In the genomic region with DNA sequence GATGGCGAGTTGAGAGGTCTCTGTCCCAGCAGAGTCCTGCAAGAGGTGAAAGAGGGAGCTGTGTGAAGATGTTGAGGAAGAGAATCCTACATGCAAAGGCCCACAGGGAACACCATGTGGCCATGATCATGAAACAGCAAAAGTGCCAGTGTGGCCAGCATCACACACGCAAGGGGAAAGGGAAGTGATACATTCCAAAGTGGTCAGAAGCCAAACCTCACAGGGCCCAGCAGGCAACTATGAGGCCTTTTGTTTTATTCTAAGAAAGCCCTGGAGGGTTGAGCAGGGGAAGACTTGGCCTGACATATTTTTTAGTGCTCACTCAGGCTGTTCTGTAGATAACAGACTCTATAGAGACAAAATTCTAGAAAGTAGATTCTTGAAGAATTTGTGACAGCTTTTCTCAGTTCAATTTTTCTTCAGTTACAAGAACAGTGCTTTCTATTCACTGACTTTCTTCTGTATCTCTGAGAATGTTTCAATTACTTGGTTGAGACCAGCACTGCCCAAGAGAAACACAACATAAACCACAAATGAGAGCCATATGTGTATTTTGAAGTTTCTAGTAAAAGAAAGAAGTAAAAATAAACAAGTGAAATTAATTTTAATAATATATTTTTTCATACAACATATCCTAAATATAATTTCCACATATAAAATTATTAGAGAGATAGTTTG, we compare ENCODE assay signal across 13 cellular contexts.
A peak's percentile ranks its signal among the peaks of the same experiment; 100 is the strongest.
DNase-seq lines count a peak whose midpoint lies in the region; ATAC-seq, FAIRE-seq and TF ChIP-seq lines count a peak whose summit lies in the region.
"Had no signal": no experiment of that assay in that cellular context is flagged by ENCODE, and none has a peak within 500 bp of the region (broad histone marks: within the 10 kb centered on the region; RNA-seq: fewer than 3 reads in every experiment).

No MANE protein-coding gene starts in this region.

- H3K4ac ChIP-seq in mesenchymal stem cell (ENCODE audit: low read depth in 1 of 2, low read length in 2 of 2) (no peak overlapping the region), neuronal stem cell (ENCODE audit: low read length) (no peak overlapping the region)

- H3K23ac ChIP-seq in mesenchymal stem cell (ENCODE audit: low read length in 2 of 2): peak overlapping the region in 1 of 2 experiments; percentile 40
- no peak overlapping the region for H3K23ac ChIP-seq in neuronal stem cell (ENCODE audit: low read depth, low read length, poor library complexity)

- H3K27ac ChIP-seq in adrenal gland: no peak overlapping the region
- H3K27ac ChIP-seq in mesenchymal stem cell (ENCODE audit: low read length, poor library complexity, severe bottlenecking): no peak overlapping the region
- no peak overlapping the region for H3K27ac ChIP-seq in neuronal stem cell (replicated peaks; ENCODE audit: low read length)

- no peak for TF ChIP-seq CTCF in adrenal gland (IDR thresholded peaks at IDR 0.05)

- H3K18ac ChIP-seq in mesenchymal stem cell (ENCODE audit: low read depth in 1 of 2, low read length in 2 of 2) (no peak overlapping the region), neuronal stem cell (ENCODE audit: low read length) (no peak overlapping the region)

- H2AFZ ChIP-seq in mesenchymal stem cell (ENCODE audit: low read depth, low read length): no peak overlapping the region
- no peak overlapping the region for H2AFZ ChIP-seq in neuronal stem cell (ENCODE audit: low read length)

- FAIRE-seq in GM19239 (lab: Jason Lieb, UNC): no peak

- no peaks in the 10 kb centered on the region for H3K4me1 ChIP-seq in adrenal gland (replicated peaks in 1 of 2)
- H3K4me1 ChIP-seq in mesenchymal stem cell (ENCODE audit: control insufficient read depth, insufficient read depth, low read depth, low read length): peaks cover 1% of the 10 kb centered on the region
- H3K4me1 ChIP-seq in neuronal stem cell (ENCODE audit: control insufficient read depth in 2 of 2, insufficient read depth in 1 of 2, low read depth in 1 of 2, low read length in 2 of 2): peaks cover 0 to 9% of the 10 kb centered on the region in 2 donors
- H3K4me1 ChIP-seq: ascending aorta had no signal

- H3K4me2 ChIP-seq in mesenchymal stem cell (ENCODE audit: low read length, poor library complexity, severe bottlenecking) (no peak overlapping the region), neuronal stem cell (ENCODE audit: insufficient read depth, low read length, poor library complexity, severe bottlenecking) (no peak overlapping the region)

- H2BK15ac ChIP-seq in mesenchymal stem cell (ENCODE audit: low read depth, poor library complexity, severe bottlenecking): no peak overlapping the region
- H2BK15ac ChIP-seq in neuronal stem cell (ENCODE audit: low read length): no peak overlapping the region

- intact Hi-C loops in adrenal gland (cut with DNase I): no loop called here

- H3K4me3 ChIP-seq in adrenal gland: no peak overlapping the region
- H3K4me3 ChIP-seq in mesenchymal stem cell (ENCODE audit: insufficient read depth in 1 of 2, low read depth in 1 of 2, low read length in 2 of 2): no peak overlapping the region
- H3K4me3 ChIP-seq in neuronal stem cell (ENCODE audit: low read length in 2 of 2): no peak overlapping the region
- H3K4me3 ChIP-seq: ascending aorta had no signal

- no peaks in the 10 kb centered on the region for H3K9me3 ChIP-seq in adrenal gland (replicated peaks in 1 of 3)
- H3K9me3 ChIP-seq in mesenchymal stem cell (ENCODE audit: control insufficient read depth, low read length): peaks cover 6% of the 10 kb centered on the region
- no peaks in the 10 kb centered on the region for H3K9me3 ChIP-seq in neuronal stem cell (replicated peaks in 1 of 2; ENCODE audit: control insufficient read depth in 2 of 2, insufficient read depth in 1 of 2, low read depth in 1 of 2, low read length in 2 of 2)
- H3K9me3 ChIP-seq: ascending aorta had no signal

- WGBS in adrenal gland, 4 donors: 61 to 80% (median 69%) methylated on average over 2 of the region's 2 CpGs
- WGBS in mesenchymal stem cell: 64% methylated on average over 2 of the region's 2 CpGs
- WGBS in neuronal stem cell (ENCODE audit: extremely low coverage in 2 of 2, insufficient read length in 2 of 2, insufficient replicate concordance in 1 of 2), 2 donors: no CpG with 5 or more reads among the region's 2 CpGs

- peak; percentile 44 for ATAC-seq in HG03103 (IDR thresholded peaks at IDR 0.05; ENCODE audit: low read depth, unreplicated experiment)
- ATAC-seq in stimulated activated naive CD8-positive, alpha-beta T cell treated with anti-CD3 and anti-CD28 coated beads, Interleukin-15, Interleukin-2, amounts not matched to agents 100 U/mL and 50 U/mL, for 24 hours: no peak
- ATAC-seq: natural killer cell had no signal

- H2AK5ac ChIP-seq in mesenchymal stem cell (ENCODE audit: low read length, severe bottlenecking): no peak overlapping the region
- no peak overlapping the region for H2AK5ac ChIP-seq in neuronal stem cell (ENCODE audit: low read depth, low read length)

- TF ChIP-seq POLR2A in adrenal gland (IDR thresholded peaks at IDR 0.05) (no peak), erythroblast (IDR thresholded peaks at IDR 0.05; ENCODE audit: low read length) (no peak)

- no peaks in the 10 kb centered on the region for H3K36me3 ChIP-seq in adrenal gland (replicated peaks in 1 of 2)
- H3K36me3 ChIP-seq in mesenchymal stem cell (ENCODE audit: control insufficient read depth in 1 of 2, insufficient read depth in 2 of 2, low read depth in 1 of 2, low read length in 2 of 2): no peaks in the 10 kb centered on the region
- no peaks in the 10 kb centered on the region for H3K36me3 ChIP-seq in neuronal stem cell (replicated peaks in 1 of 2; ENCODE audit: control insufficient read depth in 2 of 2, insufficient read depth in 2 of 2, low read length in 2 of 2)
- H3K36me3 ChIP-seq: ascending aorta had no signal

- no peak overlapping the region for H4K8ac ChIP-seq in mesenchymal stem cell (ENCODE audit: low read length)
- no peak overlapping the region for H4K8ac ChIP-seq in neuronal stem cell (ENCODE audit: low read depth, low read length)

- H2BK5ac ChIP-seq in mesenchymal stem cell (ENCODE audit: low read depth, low read length, poor library complexity, severe bottlenecking) (no peak overlapping the region), neuronal stem cell (ENCODE audit: low read length) (no peak overlapping the region)

- H4K91ac ChIP-seq in mesenchymal stem cell (ENCODE audit: low read length) (no peak overlapping the region), neuronal stem cell (ENCODE audit: low read depth, low read length, poor library complexity) (no peak overlapping the region)

- H3K79me1 ChIP-seq in mesenchymal stem cell (replicated peaks; ENCODE audit: low read length, poor library complexity, severe bottlenecking) (no peaks in the 10 kb centered on the region), neuronal stem cell (ENCODE audit: low read depth, low read length) (no peaks in the 10 kb centered on the region)

- H3K14ac ChIP-seq in mesenchymal stem cell (ENCODE audit: low read length in 2 of 2): peak overlapping the region in 1 of 2 experiments; percentile 77
- H3K14ac ChIP-seq in neuronal stem cell (ENCODE audit: low read length): no peak overlapping the region

- H3K9ac ChIP-seq in mesenchymal stem cell (ENCODE audit: low read length) (no peak overlapping the region), neuronal stem cell (ENCODE audit: low read depth, low read length, poor library complexity) (no peak overlapping the region)

- H3K27me3 ChIP-seq in adrenal gland (no peaks in the 10 kb centered on the region), mesenchymal stem cell (ENCODE audit: control insufficient read depth in 1 of 2, insufficient read depth in 1 of 2, low read length in 2 of 2) (no peaks in the 10 kb centered on the region), neuronal stem cell (ENCODE audit: control insufficient read depth in 3 of 3, insufficient read depth in 3 of 3, low read depth in 1 of 3, low read length in 3 of 3) (peaks cover 0 to 3% (median 0%) of the 10 kb centered on the region in 3 experiments)
- H3K27me3 ChIP-seq: ascending aorta had no signal

- H2BK12ac ChIP-seq in mesenchymal stem cell (ENCODE audit: low read length in 2 of 2) (no peak overlapping the region), neuronal stem cell (ENCODE audit: low read length) (no peak overlapping the region)

- H2BK120ac ChIP-seq in mesenchymal stem cell (ENCODE audit: low read depth, low read length): no peak overlapping the region
- H2BK120ac ChIP-seq in neuronal stem cell (ENCODE audit: low read depth, low read length): no peak overlapping the region

- DNase-seq in EL (peak; percentile 34), adrenal gland (peak in 4 of 7 donors; percentile 23 to 42 (median 32)), mesenchymal stem cell (peak; percentile 23), erythroblast (lab: John Stamatoyannopoulos, UW) (no peak), neuronal stem cell (ENCODE audit: low spot score) (no peak), GM19239 (ENCODE audit: insufficient read length, low spot score) (no peak)
- DNase-seq in stimulated activated naive CD8-positive, alpha-beta T cell treated with anti-CD3 and anti-CD28 coated beads, Interleukin-15, Interleukin-2, amounts not matched to agents 100 U/mL and 50 U/mL, for 24 hours: no peak
- DNase-seq: activated CD4-positive, alpha-beta memory T cell treated with anti-CD3 and anti-CD28 coated beads for 36 hours; natural killer cell; NCI-H1417; stimulated activated CD4-positive, alpha-beta T cell treated with anti-CD3 and anti-CD28 coated beads, Interleukin-2, amount 100 ng/mL, for 48 hours had no signal

Comparison
In these comparisons a context has a peak if more than half of its experiments do, and no peak if none do; other contexts are left out.
1. DNase-seq: peak in EL (single experiment), adrenal gland (4 of 7) and mesenchymal stem cell (single experiment); none in erythroblast (0 of 2), neuronal stem cell (single experiment), stimulated activated naive CD8-positive, alpha-beta T cell treated with anti-CD3 and anti-CD28 coated beads, Interleukin-15, Interleukin-2, amounts not matched to agents 100 U/mL and 50 U/mL, for 24 hours (single experiment) and GM19239 (single experiment).